Comparison of ENCODE assay signal across 23 cellular contexts in genomic region chr12:107025691-107026090, GRCh38. TPM values are rescaled to one million over a fixed set of nuclear protein-coding genes. Genes with fewer than 3 reads are reported as not detected.
A peak's percentile ranks its signal among the peaks of the same experiment; 100 is the strongest.
DNase-seq lines count a peak whose midpoint lies in the region; ATAC-seq and TF ChIP-seq lines count a peak whose summit lies in the region.
"Had no signal": no experiment of that assay in that cellular context is flagged by ENCODE, and none has a peak within 500 bp of the region (broad histone marks: within the 10 kb centered on the region; RNA-seq: fewer than 3 reads in every experiment).

No MANE protein-coding gene starts in this region.

- no peaks in the 10 kb centered on the region for H3K9me3 ChIP-seq in CD4-positive, CD25-positive, alpha-beta regulatory T cell (ENCODE audit: control insufficient read depth in 2 of 2, low read length in 2 of 2)
- H3K9me3 ChIP-seq: A549, prostate gland, upper lobe of right lung had no signal

- H3K9me3 Mint-ChIP-seq in CD4-positive, CD25-positive, alpha-beta regulatory T cell, result no peaks in the 10 kb centered on the region
- H3K9me3 Mint-ChIP-seq in central memory CD8-positive, alpha-beta T cell, result no peaks in the 10 kb centered on the region
- H3K9me3 Mint-ChIP-seq in osteocyte (ENCODE audit: unreplicated experiment), result no peaks in the 10 kb centered on the region
- H3K9me3 Mint-ChIP-seq: H9 had no signal

- H3K27me3 Mint-ChIP-seq in CD4-positive, CD25-positive, alpha-beta regulatory T cell, result no peaks in the 10 kb centered on the region
- H3K27me3 Mint-ChIP-seq in central memory CD8-positive, alpha-beta T cell, result no peaks in the 10 kb centered on the region
- no peaks in the 10 kb centered on the region for H3K27me3 Mint-ChIP-seq in osteocyte (ENCODE audit: unreplicated experiment)
- H3K27me3 Mint-ChIP-seq: activated naive CD8-positive, alpha-beta T cell had no signal

- peak overlapping the region; percentile 93 for H3K27ac ChIP-seq in CD4-positive, CD25-positive, alpha-beta regulatory T cell (ENCODE audit: insufficient read depth, low read length, poor library complexity, severe bottlenecking)
- H3K27ac ChIP-seq: A549, WERI-Rb-1 had no signal

- peaks cover 29 to 49% (median 43%) of the 10 kb centered on the region in 4 donors for H3K4me1 Mint-ChIP-seq in CD4-positive, CD25-positive, alpha-beta regulatory T cell
- peaks cover 21% of the 10 kb centered on the region for H3K4me1 Mint-ChIP-seq in central memory CD8-positive, alpha-beta T cell
- H3K4me1 Mint-ChIP-seq in osteocyte (ENCODE audit: unreplicated experiment), result peaks cover 38% of the 10 kb centered on the region

- peak overlapping the region in 1 of 3 donors; percentile 4 for H3K27ac Mint-ChIP-seq in CD4-positive, CD25-positive, alpha-beta regulatory T cell
- peak overlapping the region; percentile 98 for H3K27ac Mint-ChIP-seq in central memory CD8-positive, alpha-beta T cell (ENCODE audit: low read depth)
- peak overlapping the region; percentile 69 for H3K27ac Mint-ChIP-seq in osteocyte (ENCODE audit: unreplicated experiment)
- H3K27ac Mint-ChIP-seq: activated naive CD8-positive, alpha-beta T cell had no signal

- no peak for ATAC-seq in CD4-positive, CD25-positive, alpha-beta regulatory T cell (ENCODE audit: low read depth in 2 of 2)
- ATAC-seq in central memory CD8-positive, alpha-beta T cell (replicated peaks; ENCODE audit: extremely low read depth, poor library complexity, severe bottlenecking), result no peak
- ATAC-seq in HG02642 (IDR thresholded peaks at IDR 0.05; ENCODE audit: poor library complexity, unreplicated experiment), result no peak
- ATAC-seq: A549, Right ventricle myocardium inferior, upper lobe of right lung had no signal

- H3K36me3 ChIP-seq in CD4-positive, CD25-positive, alpha-beta regulatory T cell (ENCODE audit: control insufficient read depth, insufficient read depth, low read length), result peaks cover 4% of the 10 kb centered on the region
- H3K36me3 ChIP-seq: prostate gland, upper lobe of right lung, WERI-Rb-1 had no signal

- H3K4me1 ChIP-seq in CD4-positive, CD25-positive, alpha-beta regulatory T cell (ENCODE audit: control insufficient read depth, insufficient read depth, low read length, poor library complexity, severe bottlenecking), result peaks cover 30% of the 10 kb centered on the region

- no peaks in the 10 kb centered on the region for H3K27me3 ChIP-seq in CD4-positive, CD25-positive, alpha-beta regulatory T cell (ENCODE audit: control insufficient read depth, insufficient read depth, low read length)
- H3K27me3 ChIP-seq: upper lobe of right lung had no signal

- TF ChIP-seq CTCF in osteocyte (IDR thresholded peaks at IDR 0.05), result no peak

- H3K36me3 Mint-ChIP-seq in CD4-positive, CD25-positive, alpha-beta regulatory T cell, result peaks cover 1% of the 10 kb centered on the region
- peaks cover 11% of the 10 kb centered on the region for H3K36me3 Mint-ChIP-seq in central memory CD8-positive, alpha-beta T cell (ENCODE audit: insufficient read depth)
- H3K36me3 Mint-ChIP-seq in osteocyte (ENCODE audit: unreplicated experiment), result peaks cover 4% of the 10 kb centered on the region

- DNase-seq in CD4-positive, CD25-positive, alpha-beta regulatory T cell, result no peak
- DNase-seq in M059J (ENCODE audit: low read depth), result peak; percentile 21
- DNase-seq in central memory CD8-positive, alpha-beta T cell (ENCODE audit: low spot score in 2 of 2), result no peak
- no peak for DNase-seq in osteocyte (ENCODE audit: extremely low spot score, unreplicated experiment)
- no peak for DNase-seq in NAMALWA (ENCODE audit: low spot score)
- DNase-seq in activated CD4-positive, alpha-beta T cell treated with anti-CD3 and anti-CD28 coated beads for 4 hours, result no peak
- DNase-seq in NCI-H1694 treated with DMSO at 0.1 percent for 48 hours (lab: John Stamatoyannopoulos, UW), result no peak
- DNase-seq: activated CD8-positive, alpha-beta memory T cell treated with anti-CD3 and anti-CD28 coated beads, Interleukin-2, amount 50 U/mL, for 4 hours; DMS79 treated with DMSO at 0.1 percent for 48 hours; H9; hypothalamus; kidney; MV-4-11; NCI-H1930; NCI-H2227 treated with DMSO at 0.1 percent for 48 hours; upper lobe of right lung; WERI-Rb-1 had no signal

- H3K4me3 ChIP-seq in CD4-positive, CD25-positive, alpha-beta regulatory T cell (ENCODE audit: low read depth, low read length), result no peak overlapping the region
- H3K4me3 ChIP-seq: A549, lung, prostate gland, upper lobe of right lung had no signal

- no peak overlapping the region for H3K4me3 Mint-ChIP-seq in CD4-positive, CD25-positive, alpha-beta regulatory T cell
- H3K4me3 Mint-ChIP-seq in central memory CD8-positive, alpha-beta T cell, result no peak overlapping the region
- H3K4me3 Mint-ChIP-seq in osteocyte (ENCODE audit: unreplicated experiment), result no peak overlapping the region
- H3K4me3 Mint-ChIP-seq: activated naive CD8-positive, alpha-beta T cell; H9 had no signal

RNA-seq across cellular contexts. Expression of gene MTERF2, which starts 38.7 kb away (rescaled TPM):
- 9.9 TPM for total RNA-seq in CD4-positive, CD25-positive, alpha-beta regulatory T cell
- polyA plus RNA-seq in CD4-positive, CD25-positive, alpha-beta regulatory T cell, result 10 to 100 TPM in 2 of 4 donors, 1 to 10 TPM in 2; 7.3 to 12.0 (median 9.2) TPM
- total RNA-seq in M059J (2014; rRNA removed; shearing (Covaris generic)), result 7.8 and 8.2 TPM in 2 replicates
- 12.1 and 12.5 TPM in 2 replicates for total RNA-seq in osteocyte
